ENCODE assay signal across 11 cellular contexts in the genomic region with DNA sequence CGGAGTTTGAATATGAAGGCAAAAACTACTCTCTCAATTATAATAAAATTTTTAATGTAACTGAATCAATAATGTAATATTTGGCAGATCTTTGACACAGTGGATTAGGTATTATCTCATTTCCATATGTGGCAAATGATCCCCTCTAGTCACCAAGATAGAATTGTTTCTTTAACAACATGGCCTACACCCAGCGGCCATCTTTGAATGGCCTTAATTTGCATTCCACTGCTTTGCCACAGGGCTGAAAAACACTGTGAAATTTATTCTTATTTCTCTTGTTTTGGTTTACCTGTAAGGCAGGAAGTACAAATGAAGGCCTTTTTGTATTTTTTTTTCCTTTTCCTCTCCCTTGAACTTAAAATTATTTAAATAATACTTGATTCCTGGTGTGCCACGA.
DNase-seq lines count a peak whose midpoint lies in the region; ATAC-seq and TF ChIP-seq lines count a peak whose summit lies in the region.
"Had no signal": no experiment of that assay in that cellular context is flagged by ENCODE, and none has a peak within 500 bp of the region (broad histone marks: within the 10 kb centered on the region; RNA-seq: fewer than 3 reads in every experiment).

No MANE protein-coding gene starts in this region.

- no peaks in the 10 kb centered on the region for H3F3A ChIP-seq in PC-3 (ENCODE audit: low read length, unreplicated experiment)

- H2BK15ac ChIP-seq in neuronal stem cell (ENCODE audit: low read length) = no peak overlapping the region

- H2AFZ ChIP-seq in PC-3 (ENCODE audit: low read length) (0 out of 2 replicates have a peak overlapping the region, but pooled peaks have one; percentile 1), neuronal stem cell (ENCODE audit: low read length) (peak overlapping the region; percentile 18)
- H2AFZ ChIP-seq: PC-9 had no signal

- peaks cover 7% of the 10 kb centered on the region for H3K4me1 Mint-ChIP-seq in CD8-positive, alpha-beta T cell (ENCODE audit: low read depth)

- no peak overlapping the region for H3K4me2 ChIP-seq in PC-3 (ENCODE audit: low read length)
- no peak overlapping the region for H3K4me2 ChIP-seq in neuronal stem cell (ENCODE audit: insufficient read depth, low read length, poor library complexity, severe bottlenecking)
- H3K4me2 ChIP-seq: PC-9 had no signal

- intact Hi-C loops in PC-3 (cut with micrococcal nuclease) = no loop called here
- intact Hi-C loops in CD8-positive, alpha-beta T cell (cut with DNase I, micrococcal nuclease) = no loop called here
- intact Hi-C loops in left lung (cut with DNase I) = no loop called here

- H3K36me3 ChIP-seq in PC-3 (ENCODE audit: low read depth, low read length) (no peaks in the 10 kb centered on the region), neuronal stem cell (replicated peaks in 1 of 2; ENCODE audit: control insufficient read depth in 2 of 2, insufficient read depth in 2 of 2, low read length in 2 of 2) (no peaks in the 10 kb centered on the region), left lung (no peaks in the 10 kb centered on the region)
- H3K36me3 ChIP-seq in CD8-positive, alpha-beta T cell (ENCODE audit: insufficient read depth, low read length) = no peaks in the 10 kb centered on the region

- no TSS peak for BruUV-seq in PC-3 (replicated peaks; lab: Mats Ljungman, UMichigan)

- H3K4me3 ChIP-seq in GM12865 (ENCODE audit: low read depth, low read length) (no peak overlapping the region), PC-3 (ENCODE audit: low read length) (no peak overlapping the region), neuronal stem cell (ENCODE audit: low read length in 2 of 2) (no peak overlapping the region), left lung (no peak overlapping the region)
- H3K4me3 ChIP-seq in CD8-positive, alpha-beta T cell (ENCODE audit: low read depth, low read length) = no peak overlapping the region
- H3K4me3 ChIP-seq: PC-9 had no signal

- H3K27ac Mint-ChIP-seq in CD8-positive, alpha-beta T cell = no peak overlapping the region

- H2AK5ac ChIP-seq in neuronal stem cell (ENCODE audit: low read depth, low read length) = no peak overlapping the region

- CTCF ChIA-PET in PC-3 (lab: Charles Lee) = interaction anchor here (0.6 to 1.5 kb wide), 4 partner anchors 143 to 266 kb away, joined by 4 to 35 read pairs (median 14); a partner anchor contains a TSS
- CTCF ChIA-PET in CD8-positive, alpha-beta T cell (lab: Charles Lee) = interaction anchor here (0.6 to 8.4 kb wide), 55 partner anchors 9 to 321 kb away, joined by 3 to 161 read pairs (median 5); a partner anchor contains a TSS

- H2BK12ac ChIP-seq in neuronal stem cell (ENCODE audit: low read length) = no peak overlapping the region

- DNase-seq in DMS53 (lab: John Stamatoyannopoulos, UW) = peak; percentile 15
- DNase-seq in DMS53 treated with DMSO at 0.1 percent for 48 hours (lab: John Stamatoyannopoulos, UW; ENCODE audit: unreplicated experiment) = no peak
- DNase-seq in GM12865 (ENCODE audit: low read depth) = peak; percentile 22
- DNase-seq in PC-3 = no peak
- DNase-seq in neuronal stem cell (ENCODE audit: low spot score) = no peak
- no peak for DNase-seq in CD8-positive, alpha-beta T cell
- no peak for DNase-seq in left lung

- TF ChIP-seq CTCF in GM12865 (IDR thresholded peaks at IDR 0.05; ENCODE audit: insufficient read depth, low read depth, low read length, missing control alignments) = no peak
- no peak for TF ChIP-seq CTCF in PC-3 (conservative IDR thresholded peaks at IDR 0.05; ENCODE audit: low read depth, low read length)
- no peak for TF ChIP-seq CTCF in CD8-positive, alpha-beta T cell (IDR thresholded peaks at IDR 0.05)
- no peak for TF ChIP-seq CTCF in left lung (IDR thresholded peaks at IDR 0.05)

- no peak overlapping the region for H2BK5ac ChIP-seq in neuronal stem cell (ENCODE audit: low read length)

- H3K27me3 Mint-ChIP-seq in CD8-positive, alpha-beta T cell (ENCODE audit: low read depth) = no peaks in the 10 kb centered on the region

- ATAC-seq in PC-3 (no peak), GM21825 (IDR thresholded peaks at IDR 0.05; ENCODE audit: unreplicated experiment) (no peak), left lung (no peak)
- no peak for ATAC-seq in CD8-positive, alpha-beta T cell

- no peak overlapping the region for H4K91ac ChIP-seq in neuronal stem cell (ENCODE audit: low read depth, low read length, poor library complexity)

- WGBS in neuronal stem cell (ENCODE audit: extremely low coverage in 2 of 2, insufficient read length in 2 of 2, insufficient replicate concordance in 1 of 2), 2 donors = no CpG with 5 or more reads among the region's 3 CpGs

- H3K9ac ChIP-seq in PC-3 (ENCODE audit: low read length) (no peak overlapping the region), neuronal stem cell (ENCODE audit: low read depth, low read length, poor library complexity) (no peak overlapping the region)

- H3K9me3 ChIP-seq in PC-3 (ENCODE audit: low read length) (no peaks in the 10 kb centered on the region), neuronal stem cell (replicated peaks in 1 of 2; ENCODE audit: control insufficient read depth in 2 of 2, insufficient read depth in 1 of 2, low read depth in 1 of 2, low read length in 2 of 2) (no peaks in the 10 kb centered on the region), left lung (no peaks in the 10 kb centered on the region)
- H3K9me3 ChIP-seq in CD8-positive, alpha-beta T cell (ENCODE audit: low read length) = no peaks in the 10 kb centered on the region

- no peak overlapping the region for H2BK120ac ChIP-seq in neuronal stem cell (ENCODE audit: low read depth, low read length)

- H3K27ac ChIP-seq in PC-3 (ENCODE audit: low read length) (no peak overlapping the region), neuronal stem cell (replicated peaks; ENCODE audit: low read length) (no peak overlapping the region), left lung (no peak overlapping the region)
- no peak overlapping the region for H3K27ac ChIP-seq in CD8-positive, alpha-beta T cell (ENCODE audit: low read depth, low read length)
- H3K27ac ChIP-seq: 22Rv1, C4-2B, PC-9 had no signal

- no peak overlapping the region for H3K4me3 Mint-ChIP-seq in CD8-positive, alpha-beta T cell

- no peak overlapping the region for H3K18ac ChIP-seq in neuronal stem cell (ENCODE audit: low read length)

- H3K79me1 ChIP-seq in neuronal stem cell (ENCODE audit: low read depth, low read length) = no peaks in the 10 kb centered on the region

- H3K23ac ChIP-seq in neuronal stem cell (ENCODE audit: low read depth, low read length, poor library complexity) = no peak overlapping the region

- H3K14ac ChIP-seq in neuronal stem cell (ENCODE audit: low read length) = no peak overlapping the region

- no peak overlapping the region for H3K4ac ChIP-seq in neuronal stem cell (ENCODE audit: low read length)

- H3K9me3 Mint-ChIP-seq in CD8-positive, alpha-beta T cell = no peaks in the 10 kb centered on the region

- H4K8ac ChIP-seq in neuronal stem cell (ENCODE audit: low read depth, low read length) = no peak overlapping the region

- H3K27me3 ChIP-seq in PC-3 (ENCODE audit: low read length) = no peaks in the 10 kb centered on the region
- no peaks in the 10 kb centered on the region for H3K27me3 ChIP-seq in neuronal stem cell (ENCODE audit: control insufficient read depth in 3 of 3, insufficient read depth in 3 of 3, low read depth in 1 of 3, low read length in 3 of 3)
- no peaks in the 10 kb centered on the region for H3K27me3 ChIP-seq in CD8-positive, alpha-beta T cell (ENCODE audit: insufficient read depth, low read length)
- no peaks in the 10 kb centered on the region for H3K27me3 ChIP-seq in left lung

- no peaks in the 10 kb centered on the region for H3K79me2 ChIP-seq in PC-3 (ENCODE audit: low read length)

- no peaks in the 10 kb centered on the region for H3K9me2 ChIP-seq in PC-3 (replicated peaks; ENCODE audit: low read length)

- peaks cover 24% of the 10 kb centered on the region for H3K36me3 Mint-ChIP-seq in CD8-positive, alpha-beta T cell

- H4K20me1 ChIP-seq in PC-3 (ENCODE audit: low read length) = no peaks in the 10 kb centered on the region

- H3K4me1 ChIP-seq in PC-3 (ENCODE audit: insufficient read depth, low read length) (peaks cover 4% of the 10 kb centered on the region; the same call in 1 of the 2 replicates), neuronal stem cell (ENCODE audit: control insufficient read depth in 2 of 2, insufficient read depth in 1 of 2, low read depth in 1 of 2, low read length in 2 of 2) (no peaks in the 10 kb centered on the region), left lung (peaks cover 3 to 4% of the 10 kb centered on the region in 2 donors)
- H3K4me1 ChIP-seq in CD8-positive, alpha-beta T cell (ENCODE audit: insufficient read depth, low read length) = peaks cover 5% of the 10 kb centered on the region

- POLR2A ChIA-PET in PC-3 (lab: Charles Lee; ENCODE audit: unreplicated experiment) = interaction anchor here (0.7 kb wide), 1 partner anchor 261 kb away, joined by 4 read pairs; no protein-coding TSS in a partner anchor
- POLR2A ChIA-PET in CD8-positive, alpha-beta T cell (lab: Charles Lee) = interaction anchor here (0.9 to 2.2 kb wide), 5 partner anchors 43 to 224 kb away, joined by 3 to 20 read pairs (median 5); a partner anchor contains a TSS

Comparison
In these comparisons a context has a peak if more than half of its experiments do, and no peak if none do; other contexts are left out.
1. DNase-seq: peak in DMS53 (single experiment) and GM12865 (single experiment); none in DMS53 treated with DMSO at 0.1 percent for 48 hours (single experiment), PC-3 (single experiment), neuronal stem cell (single experiment), CD8-positive, alpha-beta T cell (0 of 7) and left lung (0 of 2).